Comparison of ENCODE assay signal across 1 cellular context in genomic region chr4:48342559-48342878, GRCh38.
TF ChIP-seq lines count a peak whose summit lies in the region.

No MANE protein-coding gene starts in this region.

TF ChIP-seq in SK-N-SH treated with all-trans-retinoic acid at 6 μM for 48 hours, 23 proteins besides CTCF, POLR2A, EP300 and RAD21 (continued from another document):
- TF ChIP-seq ZNF8 (CRISPR knock-in tag; IDR thresholded peaks at IDR 0.05): no peak
- no peak for TF ChIP-seq ZNF70 (CRISPR knock-in tag; IDR thresholded peaks at IDR 0.05)
- no peak for TF ChIP-seq POU6F1 (CRISPR knock-in tag; IDR thresholded peaks at IDR 0.05; ENCODE audit: borderline replicate concordance, low read depth)
- TF ChIP-seq RARB (CRISPR knock-in tag; IDR thresholded peaks at IDR 0.05): no peak
- TF ChIP-seq ARNTL (CRISPR knock-in tag; IDR thresholded peaks at IDR 0.05; ENCODE audit: borderline replicate concordance, low read depth): no peak
